Comparison of ENCODE assay signal across 27 cellular contexts in genomic region chr13:74883834-74884233, GRCh38.
DNase-seq lines count a peak whose midpoint lies in the region; ATAC-seq, FAIRE-seq and TF ChIP-seq lines count a peak whose summit lies in the region.
"Had no signal": no experiment of that assay in that cellular context is flagged by ENCODE, and none has a peak within 500 bp of the region (broad histone marks: within the 10 kb centered on the region; RNA-seq: fewer than 3 reads in every experiment).

No MANE protein-coding gene starts in this region.

- no peaks in the 10 kb centered on the region for H4K20me1 ChIP-seq in GM23338 (replicated peaks; ENCODE audit: insufficient read depth)
- no peaks in the 10 kb centered on the region for H4K20me1 ChIP-seq in OCI-LY7 (ENCODE audit: insufficient read depth, low read length)

- H3K4me3 ChIP-seq in GM23338 (no peak overlapping the region), OCI-LY7 (ENCODE audit: low read depth, low read length, poor library complexity, severe bottlenecking) (no peak overlapping the region)
- H3K4me3 ChIP-seq: colonic mucosa, gastroesophageal sphincter, SJCRH30 had no signal

- no peaks in the 10 kb centered on the region for H3K9me3 ChIP-seq in OCI-LY7 (ENCODE audit: low read length)
- H3K9me3 ChIP-seq: Caco-2, colonic mucosa, SJCRH30 had no signal

- intact Hi-C loops in OCI-LY7 (cut with micrococcal nuclease; ENCODE audit: unreplicated experiment) = no loop called here
- intact Hi-C loops in activated T-helper 1 cell treated with anti-CD3 and anti-CD28 coated beads, Interleukin-12 subunit alpha, Interleukin-12 subunit beta, Interleukin-2, Interleukin-4 antibody, amounts not matched to agents 30 ng/mL and 10 ng/mL and 1 ng/mL, durations not matched to agents 14 hours and 24 hours and 36 hours (cut with micrococcal nuclease) = no loop called here

- H3K27ac ChIP-seq in GM23338 (ENCODE audit: low read depth) = no peak overlapping the region
- H3K27ac ChIP-seq in OCI-LY7 (ENCODE audit: low read depth, low read length, poor library complexity, severe bottlenecking) = no peak overlapping the region
- H3K27ac ChIP-seq: colonic mucosa, gastroesophageal sphincter, SJCRH30 had no signal

- POLR2A ChIA-PET in OCI-LY7 (lab: Charles Lee) = interaction anchor here (0.6 kb wide), 1 partner anchor 1535 kb away, joined by 3 read pairs; no protein-coding TSS in a partner anchor

- no TSS peak for BruUV-seq in OCI-LY7 (replicated peaks; lab: Mats Ljungman, UMichigan)

- H3K4me2 ChIP-seq in GM23338 (no peak overlapping the region), OCI-LY7 (ENCODE audit: low read length) (no peak overlapping the region)

- peak; percentile 23 for FAIRE-seq in endometrium (lab: Jason Lieb, UNC)
- FAIRE-seq: astrocyte had no signal

- H3K9me2 ChIP-seq in GM23338 (ENCODE audit: insufficient read depth) (no peaks in the 10 kb centered on the region), OCI-LY7 (ENCODE audit: insufficient read depth, low read length) (no peaks in the 10 kb centered on the region)

- no peaks in the 10 kb centered on the region for H3K36me3 Mint-ChIP-seq in GM23338 (ENCODE audit: low read depth)
- no peaks in the 10 kb centered on the region for H3K36me3 Mint-ChIP-seq in progenitor cell of endocrine pancreas (ENCODE audit: insufficient read depth)
- H3K36me3 Mint-ChIP-seq in activated T-helper 1 cell treated with anti-CD3 and anti-CD28 coated beads, Interleukin-12 subunit alpha, Interleukin-12 subunit beta, Interleukin-2, Interleukin-4 antibody, amounts not matched to agents 30 ng/mL and 10 ng/mL and 1 ng/mL, durations not matched to agents 14 hours and 24 hours and 36 hours (ENCODE audit: low read depth) = no peaks in the 10 kb centered on the region
- H3K36me3 Mint-ChIP-seq: type B pancreatic cell had no signal

- H3F3A ChIP-seq in GM23338 (replicated peaks; ENCODE audit: low read depth) = no peaks in the 10 kb centered on the region

- H3K27me3 Mint-ChIP-seq in GM23338 (ENCODE audit: insufficient read depth, low read depth, poor library complexity) (no peaks in the 10 kb centered on the region), progenitor cell of endocrine pancreas (no peaks in the 10 kb centered on the region)
- H3K27me3 Mint-ChIP-seq in activated T-helper 1 cell treated with anti-CD3 and anti-CD28 coated beads, Interleukin-12 subunit alpha, Interleukin-12 subunit beta, Interleukin-2, Interleukin-4 antibody, amounts not matched to agents 30 ng/mL and 10 ng/mL and 1 ng/mL, durations not matched to agents 14 hours and 24 hours and 36 hours (ENCODE audit: insufficient read depth) = no peaks in the 10 kb centered on the region
- H3K27me3 Mint-ChIP-seq: activated B cell treated with CpG ODN at 0.5 μM for 24 hours, type B pancreatic cell had no signal

- no peak overlapping the region for H3K27ac Mint-ChIP-seq in GM23338
- H3K27ac Mint-ChIP-seq in progenitor cell of endocrine pancreas = no peak overlapping the region
- no peak overlapping the region for H3K27ac Mint-ChIP-seq in activated T-helper 1 cell treated with anti-CD3 and anti-CD28 coated beads, Interleukin-12 subunit alpha, Interleukin-12 subunit beta, Interleukin-2, Interleukin-4 antibody, amounts not matched to agents 30 ng/mL and 10 ng/mL and 1 ng/mL, durations not matched to agents 14 hours and 24 hours and 36 hours
- H3K27ac Mint-ChIP-seq: activated B cell treated with CpG ODN at 0.5 μM for 24 hours; activated CD8-positive, alpha-beta T cell treated with anti-CD3 and anti-CD28 coated beads for 36 hours; activated naive CD4-positive, alpha-beta T cell treated with anti-CD3 and anti-CD28 coated beads, Interleukin-2, amount 50 U/mL, for 24 hours; naive thymus-derived CD8-positive, alpha-beta T cell; stimulated activated naive CD8-positive, alpha-beta T cell treated with anti-CD3 and anti-CD28 coated beads, Interleukin-15, Interleukin-2, amounts not matched to agents 100 ng/mL and 50 ng/mL, for 24 hours; type B pancreatic cell had no signal

- H3K4me1 Mint-ChIP-seq in GM23338 (no peaks in the 10 kb centered on the region), progenitor cell of endocrine pancreas (ENCODE audit: low read depth) (no peaks in the 10 kb centered on the region)
- no peaks in the 10 kb centered on the region for H3K4me1 Mint-ChIP-seq in activated T-helper 1 cell treated with anti-CD3 and anti-CD28 coated beads, Interleukin-12 subunit alpha, Interleukin-12 subunit beta, Interleukin-2, Interleukin-4 antibody, amounts not matched to agents 30 ng/mL and 10 ng/mL and 1 ng/mL, durations not matched to agents 14 hours and 24 hours and 36 hours (ENCODE audit: low read depth)
- H3K4me1 Mint-ChIP-seq: activated B cell treated with CpG ODN at 0.5 μM for 24 hours; activated naive CD4-positive, alpha-beta T cell treated with anti-CD3 and anti-CD28 coated beads, Interleukin-2, amount 50 U/mL, for 24 hours; naive thymus-derived CD8-positive, alpha-beta T cell had no signal

- H3K9me3 Mint-ChIP-seq in GM23338 (peaks cover 2% of the 10 kb centered on the region; the same call in 1 of the 3 replicates), progenitor cell of endocrine pancreas (ENCODE audit: low read depth) (peaks cover 4% of the 10 kb centered on the region)
- no peaks in the 10 kb centered on the region for H3K9me3 Mint-ChIP-seq in activated T-helper 1 cell treated with anti-CD3 and anti-CD28 coated beads, Interleukin-12 subunit alpha, Interleukin-12 subunit beta, Interleukin-2, Interleukin-4 antibody, amounts not matched to agents 30 ng/mL and 10 ng/mL and 1 ng/mL, durations not matched to agents 14 hours and 24 hours and 36 hours

- H3K4me3 Mint-ChIP-seq in GM23338 = no peak overlapping the region
- no peak overlapping the region for H3K4me3 Mint-ChIP-seq in progenitor cell of endocrine pancreas (ENCODE audit: low read depth)
- no peak overlapping the region for H3K4me3 Mint-ChIP-seq in activated T-helper 1 cell treated with anti-CD3 and anti-CD28 coated beads, Interleukin-12 subunit alpha, Interleukin-12 subunit beta, Interleukin-2, Interleukin-4 antibody, amounts not matched to agents 30 ng/mL and 10 ng/mL and 1 ng/mL, durations not matched to agents 14 hours and 24 hours and 36 hours
- H3K4me3 Mint-ChIP-seq: activated B cell treated with CpG ODN at 0.5 μM for 24 hours; activated CD8-positive, alpha-beta T cell treated with anti-CD3 and anti-CD28 coated beads for 36 hours; activated naive CD4-positive, alpha-beta T cell treated with anti-CD3 and anti-CD28 coated beads, Interleukin-2, amount 50 U/mL, for 24 hours; activated T-cell treated with anti-CD3 and anti-CD28 coated beads, Interleukin-2, amount 50 U/mL, for 4 hours; naive thymus-derived CD8-positive, alpha-beta T cell; stimulated activated naive CD8-positive, alpha-beta T cell treated with anti-CD3 and anti-CD28 coated beads, Interleukin-15, Interleukin-2, amounts not matched to agents 100 ng/mL and 50 ng/mL, for 24 hours; type B pancreatic cell had no signal

- no peaks in the 10 kb centered on the region for H3K36me3 ChIP-seq in GM23338 (ENCODE audit: insufficient read depth)
- H3K36me3 ChIP-seq in OCI-LY7 (ENCODE audit: insufficient read depth, low read length) = no peaks in the 10 kb centered on the region
- H3K36me3 ChIP-seq: colonic mucosa, gastroesophageal sphincter, SJCRH30 had no signal

- no peak for ATAC-seq in GM23338
- ATAC-seq: activated CD8-positive, alpha-beta T cell treated with anti-CD3 and anti-CD28 coated beads for 36 hours; activated T-cell treated with anti-CD3 and anti-CD28 coated beads, Interleukin-2, amount 50 U/mL, for 4 hours; gastroesophageal sphincter; naive thymus-derived CD8-positive, alpha-beta T cell had no signal

- no peaks in the 10 kb centered on the region for H3K4me1 ChIP-seq in GM23338 (ENCODE audit: insufficient read depth)
- no peaks in the 10 kb centered on the region for H3K4me1 ChIP-seq in OCI-LY7 (ENCODE audit: insufficient read depth, low read length, poor library complexity, severe bottlenecking)
- H3K4me1 ChIP-seq: Caco-2, colonic mucosa, gastroesophageal sphincter, SJCRH30 had no signal

- no peaks in the 10 kb centered on the region for H3K27me3 ChIP-seq in GM23338 (ENCODE audit: insufficient read depth)
- H3K27me3 ChIP-seq: colonic mucosa, gastroesophageal sphincter, SJCRH30 had no signal

- CTCF ChIA-PET in OCI-LY7 (lab: Charles Lee; ENCODE audit: unreplicated experiment) = no interaction called here

- H3K79me2 ChIP-seq in GM23338 (replicated peaks; ENCODE audit: insufficient read depth) (no peaks in the 10 kb centered on the region), OCI-LY7 (ENCODE audit: insufficient read depth, low read depth, low read length) (no peaks in the 10 kb centered on the region)

- DNase-seq in GM23338 (ENCODE audit: low spot score) (peak; percentile 11), OCI-LY7 (ENCODE audit: low spot score) (peak; percentile 1), progenitor cell of endocrine pancreas (ENCODE audit: low spot score, unreplicated experiment) (no peak), NCI-H345 treated with DMSO at 0.1 percent for 48 hours (lab: John Stamatoyannopoulos, UW; ENCODE audit: unreplicated experiment) (no peak), NCI-H2227 (lab: John Stamatoyannopoulos, UW; ENCODE audit: unreplicated experiment) (no peak)
- DNase-seq in activated T-helper 1 cell treated with anti-CD3 and anti-CD28 coated beads, Interleukin-12 subunit alpha, Interleukin-12 subunit beta, Interleukin-2, Interleukin-4 antibody, amounts not matched to agents 30 ng/mL and 10 ng/mL and 1 ng/mL, durations not matched to agents 14 hours and 24 hours and 36 hours (ENCODE audit: low spot score) = no peak
- DNase-seq: activated B cell treated with CpG ODN at 0.5 μM for 24 hours; activated CD8-positive, alpha-beta T cell treated with anti-CD3 and anti-CD28 coated beads for 36 hours; activated T-cell treated with anti-CD3 and anti-CD28 coated beads, Interleukin-2, amount 50 U/mL, for 4 hours; Caco-2; colonic mucosa; GF-D8; KBM-7; kidney glomerular epithelial cell; mesenchymal stem cell; naive thymus-derived CD8-positive, alpha-beta T cell; NCI-H1092 treated with DMSO at 0.1 percent for 48 hours; NCI-H2107; NCI-H526 treated with DMSO at 0.1 percent for 48 hours; SJCRH30; stimulated activated CD4-positive, alpha-beta T cell treated with anti-CD3 and anti-CD28 coated beads, Interleukin-2, amount 100 ng/mL, for 24 hours had no signal

- TF ChIP-seq CTCF in GM23338 (conservative IDR thresholded peaks at IDR 0.05; ENCODE audit: low read depth in 2 of 2) (peak; percentile 16 to 37; a peak in 2 of 4 replicates), OCI-LY7 (conservative IDR thresholded peaks at IDR 0.05; ENCODE audit: low read length) (peak; percentile 48; the same call in 1 of the 2 replicates), progenitor cell of endocrine pancreas (IDR thresholded peaks at IDR 0.05; ENCODE audit: unreplicated experiment) (peak; percentile 12)

- H2AFZ ChIP-seq in GM23338 (no peak overlapping the region), OCI-LY7 (ENCODE audit: low read length) (no peak overlapping the region)

TF ChIP-seq in GM23338, 12 proteins besides CTCF, POLR2A, EP300 and RAD21:
- TF ChIP-seq JUNB (IDR thresholded peaks at IDR 0.05; ENCODE audit: unreplicated experiment) (no peak), EZH2phosphoT487 (IDR thresholded peaks at IDR 0.05; ENCODE audit: unreplicated experiment) (no peak), STAT1 (IDR thresholded peaks at IDR 0.05; ENCODE audit: unreplicated experiment) (no peak), POLR2AphosphoS5 (IDR thresholded peaks at IDR 0.05; ENCODE audit: low read depth) (no peak)

Comparison
In these comparisons a context has a peak if more than half of its experiments do, and no peak if none do; other contexts are left out.
1. DNase-seq: peak in GM23338 (single experiment) and OCI-LY7 (single experiment); none in progenitor cell of endocrine pancreas (single experiment), NCI-H345 treated with DMSO at 0.1 percent for 48 hours (single experiment), activated T-helper 1 cell treated with anti-CD3 and anti-CD28 coated beads, Interleukin-12 subunit alpha, Interleukin-12 subunit beta, Interleukin-2, Interleukin-4 antibody, amounts not matched to agents 30 ng/mL and 10 ng/mL and 1 ng/mL, durations not matched to agents 14 hours and 24 hours and 36 hours (single experiment) and NCI-H2227 (single experiment).
2. Peak in every context shown above with its lines, with median percentiles within 50 percentile points of each other: CTCF ChIP-seq.